In the genomic region with DNA sequence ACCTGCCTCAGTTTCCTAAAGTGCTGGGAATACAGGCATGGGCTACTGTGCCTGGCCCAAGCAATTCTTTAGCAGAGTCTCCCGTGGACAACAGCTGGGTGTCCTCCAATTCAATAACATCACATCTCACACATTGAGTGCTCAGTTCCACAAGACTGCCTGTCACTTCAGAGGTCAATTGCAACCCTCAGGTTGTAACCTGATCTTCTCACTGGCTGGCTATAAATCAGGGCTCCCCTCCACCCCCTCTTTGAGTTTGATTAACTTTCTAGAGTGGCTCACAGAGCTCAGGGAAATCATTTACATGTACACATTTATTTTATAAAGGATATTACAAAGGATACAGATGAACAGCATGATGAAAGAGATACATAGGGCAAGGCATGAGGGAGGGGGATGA, we compare ENCODE assay signal across 24 cellular contexts.
DNase-seq lines count a peak whose midpoint lies in the region; ATAC-seq, FAIRE-seq and TF ChIP-seq lines count a peak whose summit lies in the region.
"Had no signal": no experiment of that assay in that cellular context is flagged by ENCODE, and none has a peak within 500 bp of the region (broad histone marks: within the 10 kb centered on the region; RNA-seq: fewer than 3 reads in every experiment).

No MANE protein-coding gene starts in this region.

- H2AFZ ChIP-seq in K562 (ENCODE audit: low read depth, low read length): no peak overlapping the region

- WGBS in K562 (ENCODE audit: insufficient coverage, low coverage, missing lambda C conversion rate): 0% methylated on average over 1 of the region's 1 CpG

- H3K9me3 ChIP-seq in K562 (replicated peaks; ENCODE audit: control insufficient read depth, insufficient read depth, low read depth, low read length): peaks cover 5% of the 10 kb centered on the region
- H3K9me3 ChIP-seq: BE2C, MG63 had no signal

- H3K9ac ChIP-seq in K562 (ENCODE audit: insufficient read depth in 1 of 2, low read depth in 2 of 2, low read length in 2 of 2): no peak overlapping the region

- TF ChIP-seq CTCF in K562 (IDR thresholded peaks at IDR 0.05 in 2 of 3, conservative IDR thresholded peaks at IDR 0.05 in 1 of 3; ENCODE audit: insufficient read depth in 2 of 3, low read depth in 1 of 3, low read length in 3 of 3) (no peak), nephron progenitor cell (IDR thresholded peaks at IDR 0.05) (no peak)

- no peak for TF ChIP-seq RAD21 in Ishikawa (IDR thresholded peaks at IDR 0.05; ENCODE audit: low read depth)
- no peak for TF ChIP-seq RAD21 in K562 (CRISPR knock-in tag; conservative IDR thresholded peaks at IDR 0.05 in 1 of 2, IDR thresholded peaks at IDR 0.05 in 1 of 2)

- POLR2A ChIA-PET in K562 (lab: Yijun Ruan, JAX): interaction anchor here (1.2 to 1.8 kb wide), 2 partner anchors 12 to 33 kb away, joined by 3 to 5 read pairs; no protein-coding TSS in a partner anchor

- DNase-seq in DMS53 (lab: John Stamatoyannopoulos, UW) (peak; percentile 39), DMS53 treated with DMSO at 0.1 percent for 48 hours (lab: John Stamatoyannopoulos, UW; ENCODE audit: unreplicated experiment) (no peak), K562 (ENCODE audit: extremely low read depth in 1 of 4, low spot score in 3 of 4) (no peak), nephron progenitor cell (peak; percentile 41), NCI-H1092 treated with DMSO at 0.1 percent for 48 hours (lab: John Stamatoyannopoulos, UW) (no peak), NCI-H82 (lab: John Stamatoyannopoulos, UW) (no peak), Ammon's horn (ENCODE audit: low spot score) (no peak)
- DNase-seq: BE2C; CD8-positive, alpha-beta memory T cell; DMS153; H7; KBM-7; MG63; NCI-H146; NCI-H1930; NCI-H2227 treated with DMSO at 0.1 percent for 48 hours; SHP77; T-cell had no signal

- no peak overlapping the region for H3K27ac ChIP-seq in K562 (ENCODE audit: extremely low read depth, low read depth, low read length)
- H3K27ac ChIP-seq: 22Rv1, RWPE1 had no signal

- no peak overlapping the region for H3K4me2 ChIP-seq in K562 (ENCODE audit: insufficient read depth, low read length)

- H3K9me1 ChIP-seq in K562 (ENCODE audit: control insufficient read depth, insufficient read depth, low read length): no peaks in the 10 kb centered on the region

- H3K4me1 ChIP-seq in K562 (replicated peaks in 1 of 2; ENCODE audit: control insufficient read depth in 2 of 2, insufficient read depth in 2 of 2, low read length in 2 of 2): peaks cover 6% of the 10 kb centered on the region in 2 experiments; a peak in 3 of 5 replicates

- H3K27ac Mint-ChIP-seq in nephron progenitor cell: peak overlapping the region; percentile 43
- H3K27ac Mint-ChIP-seq: CD14-positive monocyte; CD8-positive, alpha-beta memory T cell had no signal

- in situ Hi-C loops in K562 (cut with MboI): no loop called here

- peaks cover 64% of the 10 kb centered on the region for H3K4me1 Mint-ChIP-seq in nephron progenitor cell
- H3K4me1 Mint-ChIP-seq: CD14-positive monocyte; CD8-positive, alpha-beta memory T cell had no signal

- CTCF ChIA-PET in K562 (lab: Yijun Ruan, JAX; ENCODE audit: low intra/inter-chr PET ratio): no interaction called here

- peaks cover 0 to 6% of the 10 kb centered on the region in 2 experiments; a peak in 1 of 5 replicates for H3K27me3 ChIP-seq in K562 (ENCODE audit: control insufficient read depth in 2 of 2, insufficient read depth in 2 of 2, low read length in 2 of 2)
- H3K27me3 ChIP-seq: BE2C, MG63 had no signal

- no peaks in the 10 kb centered on the region for H3K36me3 Mint-ChIP-seq in nephron progenitor cell (ENCODE audit: low read depth)
- H3K36me3 Mint-ChIP-seq: CD14-positive monocyte; CD8-positive, alpha-beta memory T cell; T-cell had no signal

- H3K4me3 Mint-ChIP-seq in nephron progenitor cell: no peak overlapping the region
- H3K4me3 Mint-ChIP-seq: CD14-positive monocyte; CD8-positive, alpha-beta memory T cell; T-cell had no signal

- no peaks in the 10 kb centered on the region for H3K36me3 ChIP-seq in K562 (ENCODE audit: control insufficient read depth, insufficient read depth, low read length)
- H3K36me3 ChIP-seq: BE2C, MG63 had no signal

- FAIRE-seq in K562 (lab: Jason Lieb, UNC): no peak
- FAIRE-seq: GM18507, HepG2 had no signal

- H3K4me3 ChIP-seq in K562: no peak overlapping the region

- TF ChIP-seq EP300 in Ishikawa (IDR thresholded peaks at IDR 0.05; ENCODE audit: borderline replicate concordance): 0 out of 2 replicates have a peak, but pooled peaks have one; percentile 18
- no peak for TF ChIP-seq EP300 in K562 (IDR thresholded peaks at IDR 0.05; ENCODE audit: low read length)

- no peaks in the 10 kb centered on the region for H4K20me1 ChIP-seq in K562 (replicated peaks; ENCODE audit: control insufficient read depth, insufficient read depth, low read length)

- TF ChIP-seq POLR2A in K562 (conservative IDR thresholded peaks at IDR 0.05): no peak

- ATAC-seq in K562: no peak
- ATAC-seq: T-cell had no signal

- H3K9me3 Mint-ChIP-seq in nephron progenitor cell: peaks cover 31% of the 10 kb centered on the region
- H3K9me3 Mint-ChIP-seq: CD8-positive, alpha-beta memory T cell had no signal

- no peaks in the 10 kb centered on the region for H3K79me2 ChIP-seq in K562 (ENCODE audit: control insufficient read depth, insufficient read depth, low read length)

- BruUV-seq in K562 (replicated peaks; lab: Mats Ljungman, UMichigan): no TSS peak

- intact Hi-C loops in K562 (cut with micrococcal nuclease): no loop called here

- H3K27me3 Mint-ChIP-seq in nephron progenitor cell (ENCODE audit: low read depth, poor library complexity): peaks cover 4% of the 10 kb centered on the region

TF ChIP-seq in Ishikawa, 13 proteins besides CTCF, POLR2A, EP300 and RAD21:
- TF ChIP-seq NFIC (IDR thresholded peaks at IDR 0.05) (peak; percentile 22; the same call in 1 of the 2 replicates), TEAD4 (IDR thresholded peaks at IDR 0.05) (no peak)
- TF ChIP-seq, protein P1, sequence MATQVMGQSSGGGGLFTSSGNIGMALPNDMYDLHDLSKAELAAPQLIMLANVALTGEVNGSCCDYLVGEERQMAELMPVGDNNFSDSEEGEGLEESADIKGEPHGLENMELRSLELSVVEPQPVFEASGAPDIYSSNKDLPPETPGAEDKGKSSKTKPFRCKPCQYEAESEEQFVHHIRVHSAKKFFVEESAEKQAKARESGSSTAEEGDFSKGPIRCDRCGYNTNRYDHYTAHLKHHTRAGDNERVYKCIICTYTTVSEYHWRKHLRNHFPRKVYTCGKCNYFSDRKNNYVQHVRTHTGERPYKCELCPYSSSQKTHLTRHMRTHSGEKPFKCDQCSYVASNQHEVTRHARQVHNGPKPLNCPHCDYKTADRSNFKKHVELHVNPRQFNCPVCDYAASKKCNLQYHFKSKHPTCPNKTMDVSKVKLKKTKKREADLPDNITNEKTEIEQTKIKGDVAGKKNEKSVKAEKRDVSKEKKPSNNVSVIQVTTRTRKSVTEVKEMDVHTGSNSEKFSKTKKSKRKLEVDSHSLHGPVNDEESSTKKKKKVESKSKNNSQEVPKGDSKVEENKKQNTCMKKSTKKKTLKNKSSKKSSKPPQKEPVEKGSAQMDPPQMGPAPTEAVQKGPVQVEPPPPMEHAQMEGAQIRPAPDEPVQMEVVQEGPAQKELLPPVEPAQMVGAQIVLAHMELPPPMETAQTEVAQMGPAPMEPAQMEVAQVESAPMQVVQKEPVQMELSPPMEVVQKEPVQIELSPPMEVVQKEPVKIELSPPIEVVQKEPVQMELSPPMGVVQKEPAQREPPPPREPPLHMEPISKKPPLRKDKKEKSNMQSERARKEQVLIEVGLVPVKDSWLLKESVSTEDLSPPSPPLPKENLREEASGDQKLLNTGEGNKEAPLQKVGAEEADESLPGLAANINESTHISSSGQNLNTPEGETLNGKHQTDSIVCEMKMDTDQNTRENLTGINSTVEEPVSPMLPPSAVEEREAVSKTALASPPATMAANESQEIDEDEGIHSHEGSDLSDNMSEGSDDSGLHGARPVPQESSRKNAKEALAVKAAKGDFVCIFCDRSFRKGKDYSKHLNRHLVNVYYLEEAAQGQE (IDR thresholded peaks at IDR 0.05; ENCODE audit: low read depth): no peak
TF ChIP-seq in Ishikawa: peak in this region for 1.

TF ChIP-seq in K562, 482 proteins besides CTCF, POLR2A, EP300 and RAD21:
- TF ChIP-seq ESRRB (CRISPR knock-in tag; IDR thresholded peaks at IDR 0.05; ENCODE audit: borderline replicate concordance) (no peak), MEIS2 (IDR thresholded peaks at IDR 0.05; ENCODE audit: partially characterized antibody) (peak; percentile 12)
TF ChIP-seq in K562: peak in this region for 1.

Comparison
In these comparisons a context has a peak if more than half of its experiments do, and no peak if none do; other contexts are left out.
1. DNase-seq: peak in DMS53 (single experiment) and nephron progenitor cell (single experiment); none in DMS53 treated with DMSO at 0.1 percent for 48 hours (single experiment), K562 (0 of 4), NCI-H1092 treated with DMSO at 0.1 percent for 48 hours (single experiment), NCI-H82 (single experiment) and Ammon's horn (single experiment).